Comparison of ENCODE assay signal across 8 cellular contexts in genomic region chr1:155193275-155193990, GRCh38.
DNase-seq lines count a peak whose midpoint lies in the region; ATAC-seq and TF ChIP-seq lines count a peak whose summit lies in the region.

No MANE protein-coding gene starts in this region.

- ATAC-seq in GM21529 (IDR thresholded peaks at IDR 0.05; ENCODE audit: unreplicated experiment) = peak; percentile 65

- H3K36me3 Mint-ChIP-seq in nephron progenitor cell (ENCODE audit: low read depth) = peaks cover 20% of the 10 kb centered on the region

- peaks cover 3% of the 10 kb centered on the region for H3K27me3 Mint-ChIP-seq in nephron progenitor cell (ENCODE audit: low read depth, poor library complexity)

- H3K4me1 Mint-ChIP-seq in nephron progenitor cell = peaks cover 44% of the 10 kb centered on the region

- peak overlapping the region; percentile 98 for H3K27ac Mint-ChIP-seq in nephron progenitor cell

- TF ChIP-seq CTCF in fibroblast of pulmonary artery (IDR thresholded peaks at IDR 0.05; ENCODE audit: low read length, missing control alignments) (peak; percentile 94), nephron progenitor cell (IDR thresholded peaks at IDR 0.05) (peak; percentile 97)

- peak overlapping the region; percentile 72 for H3K27ac ChIP-seq in subcutaneous abdominal adipose tissue (ENCODE audit: low read depth, low read length)

- peaks cover 0 to 19% (median 13%) of the 10 kb centered on the region in 5 donors for H3K36me3 ChIP-seq in subcutaneous abdominal adipose tissue (ENCODE audit: control insufficient read depth in 5 of 5, insufficient read depth in 5 of 5, low read length in 5 of 5)

- no peaks in the 10 kb centered on the region for H3K27me3 ChIP-seq in subcutaneous abdominal adipose tissue (ENCODE audit: control insufficient read depth in 5 of 5, insufficient read depth in 4 of 5, low read length in 5 of 5)

- H3K4me3 Mint-ChIP-seq in nephron progenitor cell = peak overlapping the region; percentile 90

- H3K9me3 ChIP-seq in subcutaneous abdominal adipose tissue (ENCODE audit: control insufficient read depth in 5 of 5, low read length in 5 of 5) = no peaks in the 10 kb centered on the region

- H3K4me3 ChIP-seq in fibroblast of pulmonary artery (replicated peaks; ENCODE audit: low read depth, low read length) (peak overlapping the region; percentile 61), subcutaneous abdominal adipose tissue (ENCODE audit: low read depth in 1 of 5, low read length in 5 of 5) (peak overlapping the region; percentile 59 to 70 (median 68))

- no peaks in the 10 kb centered on the region for H3K9me3 Mint-ChIP-seq in nephron progenitor cell

- peaks cover 6 to 43% (median 38%) of the 10 kb centered on the region in 5 donors for H3K4me1 ChIP-seq in subcutaneous abdominal adipose tissue (ENCODE audit: control insufficient read depth in 5 of 5, insufficient read depth in 5 of 5, low read length in 5 of 5)

- peak overlapping the region in 4 of 5 donors; percentile 54 to 73 (median 62) for H3K9ac ChIP-seq in subcutaneous abdominal adipose tissue (ENCODE audit: low read length in 5 of 5)

- peak; percentile 92 for DNase-seq in DMS114 treated with DMSO at 0.1 percent for 48 hours (lab: John Stamatoyannopoulos, UW; ENCODE audit: unreplicated experiment)
- DNase-seq in Kasumi-1 (lab: John Stamatoyannopoulos, UW) = peak; percentile 68 to 81
- DNase-seq in RPMI8226 = peak; percentile 94
- DNase-seq in activated effector memory CD4-positive, alpha-beta T cell treated with Interleukin-2 at 50 U/mL for 16 hours = peak; percentile 54
- peak; percentile 91 for DNase-seq in fibroblast of pulmonary artery (ENCODE audit: low read depth)
- DNase-seq in nephron progenitor cell = peak; percentile 95

Comparison
In these comparisons a context has a peak if more than half of its experiments do, and no peak if none do; other contexts are left out.
1. Peak in every context shown above with its lines: DNase-seq, ATAC-seq, H3K4me3 ChIP-seq and H3K27ac ChIP-seq.